Comparison of ENCODE assay signal across 8 cellular contexts in genomic region chr15:89067751-89068150, GRCh38. TPM values are rescaled to one million over a fixed set of nuclear protein-coding genes. Genes with fewer than 3 reads are reported as not detected.
A peak's percentile ranks its signal among the peaks of the same experiment; 100 is the strongest.
DNase-seq lines count a peak whose midpoint lies in the region; ATAC-seq and TF ChIP-seq lines count a peak whose summit lies in the region.

No MANE protein-coding gene starts in this region.

- intact Hi-C loops in ovary (cut with DNase I) = no loop called here

- no peak overlapping the region for H4K91ac ChIP-seq in mesenchymal stem cell (ENCODE audit: low read length)

- H3K14ac ChIP-seq in mesenchymal stem cell (ENCODE audit: low read length in 2 of 2) = no peak overlapping the region

- DNase-seq in NB4 (ENCODE audit: low read depth) (peak; percentile 70), mesenchymal stem cell (no peak), SKM-1 (lab: John Stamatoyannopoulos, UW; ENCODE audit: unreplicated experiment) (no peak), ovary (no peak), anterior cingulate cortex (lab: John Stamatoyannopoulos, UW) (no peak)

- TF ChIP-seq CTCF in NB4 (IDR thresholded peaks at IDR 0.05; ENCODE audit: low read depth, low read length) (no peak), ovary (IDR thresholded peaks at IDR 0.05) (no peak)

- no peak overlapping the region for H3K27ac ChIP-seq in mesenchymal stem cell (ENCODE audit: low read length, poor library complexity, severe bottlenecking)
- H3K27ac ChIP-seq in ovary = no peak overlapping the region

- no peak overlapping the region for H3K18ac ChIP-seq in mesenchymal stem cell (ENCODE audit: low read depth in 1 of 2, low read length in 2 of 2)

- H3K4me2 ChIP-seq in mesenchymal stem cell (ENCODE audit: low read length, poor library complexity, severe bottlenecking) = no peak overlapping the region

- H2BK5ac ChIP-seq in mesenchymal stem cell (ENCODE audit: low read depth, low read length, poor library complexity, severe bottlenecking) = no peak overlapping the region

- no peaks in the 10 kb centered on the region for H3K27me3 ChIP-seq in mesenchymal stem cell (ENCODE audit: control insufficient read depth in 1 of 2, insufficient read depth in 1 of 2, low read length in 2 of 2)
- no peaks in the 10 kb centered on the region for H3K27me3 ChIP-seq in ovary

- H4K8ac ChIP-seq in mesenchymal stem cell (ENCODE audit: low read length) = no peak overlapping the region

- no peak overlapping the region for H2BK120ac ChIP-seq in mesenchymal stem cell (ENCODE audit: low read depth, low read length)

- TF ChIP-seq POLR2A in NB4 (IDR thresholded peaks at IDR 0.05; ENCODE audit: extremely low read depth, insufficient read length) (no peak), ovary (IDR thresholded peaks at IDR 0.05) (no peak)

- H2BK15ac ChIP-seq in mesenchymal stem cell (ENCODE audit: low read depth, poor library complexity, severe bottlenecking) = no peak overlapping the region

- H3K4me3 ChIP-seq in NB4 (ENCODE audit: low read depth, low read length) (no peak overlapping the region), mesenchymal stem cell (ENCODE audit: insufficient read depth in 1 of 2, low read depth in 1 of 2, low read length in 2 of 2) (peak overlapping the region in 1 of 2 experiments; percentile 4), ovary (no peak overlapping the region)

- no peak overlapping the region for H2AK5ac ChIP-seq in mesenchymal stem cell (ENCODE audit: low read length, severe bottlenecking)

- peak overlapping the region; percentile 64 for H3K9ac ChIP-seq in mesenchymal stem cell (ENCODE audit: low read length)

- H2AFZ ChIP-seq in mesenchymal stem cell (ENCODE audit: low read depth, low read length) = no peak overlapping the region

- 54% methylated on average over 1 of the region's 1 CpG for WGBS in mesenchymal stem cell
- 58 to 67% (median 63%) methylated on average over 1 of the region's 1 CpG for WGBS in ovary, 3 donors

- no peak for TF ChIP-seq EP300 in ovary (IDR thresholded peaks at IDR 0.05)

- no peak overlapping the region for H3K23ac ChIP-seq in mesenchymal stem cell (ENCODE audit: low read length in 2 of 2)

- ATAC-seq in GM19372 (IDR thresholded peaks at IDR 0.05; ENCODE audit: low read depth, unreplicated experiment) (peak; percentile 15), HG02763 (IDR thresholded peaks at IDR 0.05; ENCODE audit: unreplicated experiment) (peak; percentile 9), HG03095 (IDR thresholded peaks at IDR 0.05; ENCODE audit: unreplicated experiment) (no peak)

- no peaks in the 10 kb centered on the region for H3K79me1 ChIP-seq in mesenchymal stem cell (replicated peaks; ENCODE audit: low read length, poor library complexity, severe bottlenecking)

- H2BK12ac ChIP-seq in mesenchymal stem cell (ENCODE audit: low read length in 2 of 2) = no peak overlapping the region

- peaks cover 30% of the 10 kb centered on the region for H3K9me3 ChIP-seq in mesenchymal stem cell (ENCODE audit: control insufficient read depth, low read length)
- no peaks in the 10 kb centered on the region for H3K9me3 ChIP-seq in ovary

- H3K4ac ChIP-seq in mesenchymal stem cell (ENCODE audit: low read depth in 1 of 2, low read length in 2 of 2) = no peak overlapping the region

- no peaks in the 10 kb centered on the region for H3K4me1 ChIP-seq in mesenchymal stem cell (ENCODE audit: control insufficient read depth, insufficient read depth, low read depth, low read length)
- no peaks in the 10 kb centered on the region for H3K4me1 ChIP-seq in ovary (ENCODE audit: insufficient read depth)

- no peaks in the 10 kb centered on the region for H3K36me3 ChIP-seq in mesenchymal stem cell (ENCODE audit: control insufficient read depth in 1 of 2, insufficient read depth in 2 of 2, low read depth in 1 of 2, low read length in 2 of 2)
- H3K36me3 ChIP-seq in ovary = no peaks in the 10 kb centered on the region

RNA-seq across cellular contexts. Expression of gene ABHD2, which starts 20.5 kb away (rescaled TPM):
- 12.5 TPM for polyA plus RNA-seq in mesenchymal stem cell (2013, experiment 1 of 2)
- 12.4 TPM for polyA plus RNA-seq in mesenchymal stem cell (2013, experiment 2 of 2)
- total RNA-seq in ovary = 100 to 1,000 TPM in 1 of 7 donors, 10 to 100 TPM in 6; 37.2 to 107 (median 89.5) TPM
- 100 to 1,000 TPM in 1 of 2 donors, 10 to 100 TPM in 1; 17.0 to 100 TPM for polyA plus RNA-seq in ovary
